1 cellular context compared by ENCODE assay signal in the genomic region with DNA sequence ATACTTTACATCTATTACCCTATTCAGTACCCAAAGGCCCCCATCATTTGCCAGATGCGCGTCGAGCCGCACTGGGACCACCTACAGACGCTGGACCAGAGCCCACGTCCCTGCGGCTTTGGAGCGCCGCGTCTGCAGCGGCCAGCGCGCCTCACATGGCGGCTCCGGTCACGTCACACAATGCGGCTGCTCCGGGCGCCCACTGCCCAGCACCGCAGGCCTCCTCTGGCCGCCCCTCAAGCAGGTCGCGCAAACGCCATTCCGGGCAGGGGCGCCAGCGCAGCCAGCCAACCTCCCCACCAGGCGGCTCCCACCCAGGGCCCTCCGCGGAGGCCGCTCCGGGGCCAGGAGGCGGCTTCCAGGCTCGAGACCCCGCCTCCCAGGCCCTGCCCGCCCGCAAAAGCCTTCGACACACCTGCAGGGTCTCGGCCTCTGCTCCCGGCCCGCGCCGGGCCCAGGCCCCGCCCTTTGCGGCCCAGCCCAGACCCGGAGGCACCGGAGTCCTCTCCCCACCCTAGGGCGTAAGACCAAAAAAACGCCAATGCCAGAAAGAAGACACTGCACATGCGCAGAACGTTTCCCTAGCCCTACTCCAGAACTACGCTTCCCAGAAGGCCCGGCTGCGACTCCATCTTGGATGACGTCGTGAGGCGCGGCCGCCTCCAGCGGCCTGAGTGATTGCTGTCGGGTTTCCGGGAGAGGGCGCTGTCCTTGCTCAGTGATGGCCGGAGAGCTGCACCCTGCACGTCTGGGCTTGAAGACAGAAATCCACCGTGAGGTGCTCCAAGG.
TF ChIP-seq lines count a peak whose summit lies in the region.

ZNF25 (minus strand) TSS at position 557 of the 789 bp plus-strand sequence. CDS start 4,925 bp downstream, outside the sequence.

TF ChIP-seq in HepG2, 621 proteins besides CTCF, POLR2A, EP300 and RAD21 (continued from another document):
- TF ChIP-seq PAF1 (CRISPR knock-in tag; IDR thresholded peaks at IDR 0.05) (no peak), MEIS1 (CRISPR knock-in tag; IDR thresholded peaks at IDR 0.05; ENCODE audit: borderline replicate concordance) (peak; percentile 92), IKZF1 (IDR thresholded peaks at IDR 0.05) (no peak), SYNCRIP (IDR thresholded peaks at IDR 0.05; ENCODE audit: insufficient read depth, low read depth, low read length) (no peak), EHMT2 (IDR thresholded peaks at IDR 0.05; ENCODE audit: borderline replicate concordance, low read depth, low read length) (no peak), MXD4 (CRISPR knock-in tag; IDR thresholded peaks at IDR 0.05) (peak; percentile 63; the same call in 1 of the 2 replicates), KLF12 (CRISPR knock-in tag; IDR thresholded peaks at IDR 0.05; ENCODE audit: borderline replicate concordance) (peak; percentile 89), HIVEP1 (CRISPR knock-in tag; IDR thresholded peaks at IDR 0.05) (peak; percentile 14; the same call in 1 of the 2 replicates), ZNF460 (CRISPR knock-in tag; IDR thresholded peaks at IDR 0.05; ENCODE audit: borderline replicate concordance) (peak; percentile 46; the same call in 1 of the 2 replicates), RFX5 (IDR thresholded peaks at IDR 0.05; ENCODE audit: low read depth, low read length) (no peak), ZNF33B (CRISPR knock-in tag; IDR thresholded peaks at IDR 0.05) (no peak; the same call in 1 of the 2 replicates), SIX1 (CRISPR knock-in tag; IDR thresholded peaks at IDR 0.05; ENCODE audit: borderline replicate concordance) (no peak), NCOA1 (CRISPR knock-in tag; IDR thresholded peaks at IDR 0.05) (peak; percentile 62; the same call in 1 of the 2 replicates), ZNF263 (CRISPR knock-in tag; IDR thresholded peaks at IDR 0.05) (peak; percentile 58; the same call in 1 of the 2 replicates), IKZF4 (CRISPR knock-in tag; IDR thresholded peaks at IDR 0.05; ENCODE audit: borderline replicate concordance, low read depth, not compliant biosample characterization) (no peak), ZNF232 (CRISPR knock-in tag; IDR thresholded peaks at IDR 0.05; ENCODE audit: borderline replicate concordance) (peak; percentile 78), ZNF441 (CRISPR knock-in tag; IDR thresholded peaks at IDR 0.05; ENCODE audit: borderline replicate concordance) (no peak), ZNF678 (CRISPR knock-in tag; IDR thresholded peaks at IDR 0.05) (peak; percentile 89; the same call in 1 of the 2 replicates), PHB2 (IDR thresholded peaks at IDR 0.05; ENCODE audit: partially characterized antibody) (no peak), ELF3 (CRISPR knock-in tag; IDR thresholded peaks at IDR 0.05) (peak; percentile 39), ZHX1 (CRISPR knock-in tag; IDR thresholded peaks at IDR 0.05; ENCODE audit: low read depth) (no peak; the same call in none of the 2 replicates), ZNF747 (CRISPR knock-in tag; IDR thresholded peaks at IDR 0.05; ENCODE audit: borderline replicate concordance) (peak; percentile 72; the same call in 1 of the 2 replicates), SAP130 (CRISPR knock-in tag; IDR thresholded peaks at IDR 0.05; ENCODE audit: low read depth) (peak; percentile 81), MAFK (conservative IDR thresholded peaks at IDR 0.05 in 1 of 2, IDR thresholded peaks at IDR 0.05 in 1 of 2; ENCODE audit: low read length in 2 of 2) (no peak)
- TF ChIP-seq, protein P1, sequence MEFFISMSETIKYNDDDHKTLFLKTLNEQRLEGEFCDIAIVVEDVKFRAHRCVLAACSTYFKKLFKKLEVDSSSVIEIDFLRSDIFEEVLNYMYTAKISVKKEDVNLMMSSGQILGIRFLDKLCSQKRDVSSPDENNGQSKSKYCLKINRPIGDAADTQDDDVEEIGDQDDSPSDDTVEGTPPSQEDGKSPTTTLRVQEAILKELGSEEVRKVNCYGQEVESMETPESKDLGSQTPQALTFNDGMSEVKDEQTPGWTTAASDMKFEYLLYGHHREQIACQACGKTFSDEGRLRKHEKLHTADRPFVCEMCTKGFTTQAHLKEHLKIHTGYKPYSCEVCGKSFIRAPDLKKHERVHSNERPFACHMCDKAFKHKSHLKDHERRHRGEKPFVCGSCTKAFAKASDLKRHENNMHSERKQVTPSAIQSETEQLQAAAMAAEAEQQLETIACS (CRISPR knock-in tag; IDR thresholded peaks at IDR 0.05), result no peak
- TF ChIP-seq, protein P2, sequence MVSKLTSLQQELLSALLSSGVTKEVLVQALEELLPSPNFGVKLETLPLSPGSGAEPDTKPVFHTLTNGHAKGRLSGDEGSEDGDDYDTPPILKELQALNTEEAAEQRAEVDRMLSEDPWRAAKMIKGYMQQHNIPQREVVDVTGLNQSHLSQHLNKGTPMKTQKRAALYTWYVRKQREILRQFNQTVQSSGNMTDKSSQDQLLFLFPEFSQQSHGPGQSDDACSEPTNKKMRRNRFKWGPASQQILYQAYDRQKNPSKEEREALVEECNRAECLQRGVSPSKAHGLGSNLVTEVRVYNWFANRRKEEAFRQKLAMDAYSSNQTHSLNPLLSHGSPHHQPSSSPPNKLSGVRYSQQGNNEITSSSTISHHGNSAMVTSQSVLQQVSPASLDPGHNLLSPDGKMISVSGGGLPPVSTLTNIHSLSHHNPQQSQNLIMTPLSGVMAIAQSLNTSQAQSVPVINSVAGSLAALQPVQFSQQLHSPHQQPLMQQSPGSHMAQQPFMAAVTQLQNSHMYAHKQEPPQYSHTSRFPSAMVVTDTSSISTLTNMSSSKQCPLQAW (CRISPR knock-in tag; IDR thresholded peaks at IDR 0.05), result peak; percentile 14; the same call in 1 of the 2 replicates
- TF ChIP-seq, protein P3, sequence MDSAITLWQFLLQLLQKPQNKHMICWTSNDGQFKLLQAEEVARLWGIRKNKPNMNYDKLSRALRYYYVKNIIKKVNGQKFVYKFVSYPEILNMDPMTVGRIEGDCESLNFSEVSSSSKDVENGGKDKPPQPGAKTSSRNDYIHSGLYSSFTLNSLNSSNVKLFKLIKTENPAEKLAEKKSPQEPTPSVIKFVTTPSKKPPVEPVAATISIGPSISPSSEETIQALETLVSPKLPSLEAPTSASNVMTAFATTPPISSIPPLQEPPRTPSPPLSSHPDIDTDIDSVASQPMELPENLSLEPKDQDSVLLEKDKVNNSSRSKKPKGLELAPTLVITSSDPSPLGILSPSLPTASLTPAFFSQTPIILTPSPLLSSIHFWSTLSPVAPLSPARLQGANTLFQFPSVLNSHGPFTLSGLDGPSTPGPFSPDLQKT (CRISPR knock-in tag; IDR thresholded peaks at IDR 0.05; ENCODE audit: borderline replicate concordance), result peak; percentile 45; the same call in 1 of the 2 replicates
